11 cellular contexts compared by ENCODE assay signal in genomic region chrX:7444967-7445366, GRCh38.
DNase-seq lines count a peak whose midpoint lies in the region; ATAC-seq lines count a peak whose summit lies in the region.
"Had no signal": no experiment of that assay in that cellular context is flagged by ENCODE, and none has a peak within 500 bp of the region (broad histone marks: within the 10 kb centered on the region; RNA-seq: fewer than 3 reads in every experiment).

No MANE protein-coding gene starts in this region.

- peaks cover 0 to under 1% of the 10 kb centered on the region in 2 donors for H3K9me3 Mint-ChIP-seq in activated T-cell treated with anti-CD3 and anti-CD28 coated beads, Interleukin-2, amount 50 U/mL, for 72 hours
- peaks cover 4% of the 10 kb centered on the region for H3K9me3 Mint-ChIP-seq in activated T-cell treated with anti-CD3 and anti-CD28 coated beads, Interleukin-2, amount 50 U/mL, for 24 hours

- peaks cover 7% of the 10 kb centered on the region for H3K27me3 Mint-ChIP-seq in activated T-cell treated with anti-CD3 and anti-CD28 coated beads, Interleukin-2, amount 50 U/mL, for 72 hours (ENCODE audit: low read depth)
- H3K27me3 Mint-ChIP-seq in activated T-cell treated with anti-CD3 and anti-CD28 coated beads, Interleukin-2, amount 50 U/mL, for 24 hours: peaks cover under 1% of the 10 kb centered on the region

- peak; percentile 67 to 97 for ATAC-seq in activated T-cell treated with anti-CD3 and anti-CD28 coated beads, Interleukin-2, amount 50 U/mL, for 72 hours (replicated peaks in 1 of 2)
- peak; percentile 82 for ATAC-seq in HG02588 (IDR thresholded peaks at IDR 0.05; ENCODE audit: unreplicated experiment)
- peak; percentile 84 for ATAC-seq in HG03460 (IDR thresholded peaks at IDR 0.05; ENCODE audit: unreplicated experiment)
- ATAC-seq: gastrocnemius medialis had no signal

- H3K36me3 Mint-ChIP-seq in activated T-cell treated with anti-CD3 and anti-CD28 coated beads, Interleukin-2, amount 50 U/mL, for 72 hours (ENCODE audit: insufficient read depth in 2 of 2): no peaks in the 10 kb centered on the region
- H3K36me3 Mint-ChIP-seq in activated T-cell treated with anti-CD3 and anti-CD28 coated beads, Interleukin-2, amount 50 U/mL, for 24 hours (ENCODE audit: low read depth): no peaks in the 10 kb centered on the region

- DNase-seq in activated T-cell treated with anti-CD3 and anti-CD28 coated beads, Interleukin-2, amount 50 U/mL, for 72 hours: peak; percentile 1 to 17
- DNase-seq in activated T-cell treated with anti-CD3 and anti-CD28 coated beads, Interleukin-2, amount 50 U/mL, for 24 hours: no peak
- DNase-seq in myocyte (ENCODE audit: low read depth) (peak; percentile 2), NCI-H1092 (lab: John Stamatoyannopoulos, UW) (no peak), Ammon's horn (ENCODE audit: low spot score) (no peak), iPS-NIHi7 (ENCODE audit: extremely low spot score) (no peak)
- DNase-seq: central memory CD4-positive, alpha-beta T cell; gastrocnemius medialis; GOT3 had no signal

- H3K27ac Mint-ChIP-seq in activated T-cell treated with anti-CD3 and anti-CD28 coated beads, Interleukin-2, amount 50 U/mL, for 72 hours: no peak overlapping the region
- H3K27ac Mint-ChIP-seq in activated T-cell treated with anti-CD3 and anti-CD28 coated beads, Interleukin-2, amount 50 U/mL, for 24 hours: no peak overlapping the region

- H3K4me1 Mint-ChIP-seq in activated T-cell treated with anti-CD3 and anti-CD28 coated beads, Interleukin-2, amount 50 U/mL, for 72 hours (ENCODE audit: low read depth): peaks cover 6% of the 10 kb centered on the region
- H3K4me1 Mint-ChIP-seq in activated T-cell treated with anti-CD3 and anti-CD28 coated beads, Interleukin-2, amount 50 U/mL, for 24 hours (ENCODE audit: low read depth): no peaks in the 10 kb centered on the region

- H3K4me3 Mint-ChIP-seq in activated T-cell treated with anti-CD3 and anti-CD28 coated beads, Interleukin-2, amount 50 U/mL, for 72 hours: no peak overlapping the region
- no peak overlapping the region for H3K4me3 Mint-ChIP-seq in activated T-cell treated with anti-CD3 and anti-CD28 coated beads, Interleukin-2, amount 50 U/mL, for 24 hours

Comparison
In these comparisons a context has a peak if more than half of its experiments do, and no peak if none do; other contexts are left out.
1. DNase-seq: peak in activated T-cell treated with anti-CD3 and anti-CD28 coated beads, Interleukin-2, amount 50 U/mL, for 72 hours (2 of 2) and myocyte (single experiment); none in activated T-cell treated with anti-CD3 and anti-CD28 coated beads, Interleukin-2, amount 50 U/mL, for 24 hours (single experiment), NCI-H1092 (single experiment), Ammon's horn (single experiment) and iPS-NIHi7 (single experiment).
2. Peak in every context shown above with its lines, with median percentiles within 50 percentile points of each other: ATAC-seq.